In the genomic region with DNA sequence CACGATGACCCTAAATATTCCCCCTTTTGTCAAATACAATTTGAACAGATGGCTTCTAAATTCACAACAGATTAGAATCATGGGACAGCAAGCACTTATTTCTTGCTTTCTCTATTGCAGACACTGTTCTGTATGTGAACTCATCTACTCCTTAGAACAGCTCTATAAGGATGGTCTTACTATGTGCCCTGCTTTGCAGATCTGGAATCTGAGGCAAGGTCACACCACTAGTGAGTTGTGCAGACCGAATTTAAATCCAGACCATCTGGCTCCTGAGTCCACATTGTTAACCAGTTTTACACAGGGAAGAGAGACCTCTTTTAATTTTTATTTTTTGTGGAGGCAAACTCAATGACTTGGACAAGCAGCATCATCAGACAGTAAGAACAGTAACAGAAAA, we compare ENCODE assay signal across 23 cellular contexts. TPM values are rescaled to one million over a fixed set of nuclear protein-coding genes. Genes with fewer than 3 reads are reported as not detected.
A peak's percentile ranks its signal among the peaks of the same experiment; 100 is the strongest.
DNase-seq lines count a peak whose midpoint lies in the region; ATAC-seq and TF ChIP-seq lines count a peak whose summit lies in the region.
"Had no signal": no experiment of that assay in that cellular context is flagged by ENCODE, and none has a peak within 500 bp of the region (broad histone marks: within the 10 kb centered on the region; RNA-seq: fewer than 3 reads in every experiment).

No MANE protein-coding gene starts in this region.

- DNase-seq in heart left ventricle = no peak
- DNase-seq in cardiac septum (ENCODE audit: low spot score) = no peak
- DNase-seq in NCI-H524 treated with DMSO at 0.1 percent for 48 hours (lab: John Stamatoyannopoulos, UW) = peak; percentile 36
- no peak for DNase-seq in natural killer cell treated with Interleukin-12 subunit alpha and Interleukin-12 subunit beta and Interleukin-15 and Interleukin-18, amount 100 ng/mL, for 72 hours (ENCODE audit: low spot score)
- DNase-seq in NK-92 (lab: John Stamatoyannopoulos, UW; ENCODE audit: unreplicated experiment) = no peak
- no peak for DNase-seq in activated CD8-positive, alpha-beta memory T cell treated with anti-CD3 and anti-CD28 coated beads, Interleukin-2, amount 50 U/mL, for 4 hours
- DNase-seq: activated naive CD8-positive, alpha-beta T cell treated with anti-CD3 and anti-CD28 coated beads, Interleukin-2, amount 50 U/mL, for 24 hours; DMS53; effector CD8-positive, alpha-beta T cell; erythroblast; NCI-H1092; NCI-H187 treated with DMSO at 0.1 percent for 48 hours; nephron progenitor cell; pancreas; stimulated activated CD4-positive, alpha-beta T cell treated with anti-CD3 and anti-CD28 coated beads, Interleukin-4, amount 100 ng/mL, for 1 hour; stimulated activated naive CD4-positive, alpha-beta T cell treated with Interleukin-2 at 50 U/mL for 16 hours; T-helper 9 cell had no signal

- intact Hi-C loops in heart left ventricle (cut with DNase I) = loop anchor here in 8 of 10 donors (5.0 to 10.0 kb wide), 6 partner anchors 35 to 177 kb away; a partner anchor contains a TSS
- intact Hi-C loops in cardiac septum (cut with DNase I) = loop anchor here (5.0 kb wide), 1 partner anchor 50 kb away; a partner anchor contains a TSS

- H3K27me3 Mint-ChIP-seq in activated T-helper 17 cell treated with anti-CD3 and anti-CD28 coated beads, Interleukin-2, amount 50 U/mL, for 72 hours = no peaks in the 10 kb centered on the region
- H3K27me3 Mint-ChIP-seq in natural killer cell treated with Interleukin-12 subunit alpha and Interleukin-12 subunit beta and Interleukin-15 and Interleukin-18, amount 100 ng/mL, for 72 hours = no peaks in the 10 kb centered on the region
- H3K27me3 Mint-ChIP-seq: activated naive CD8-positive, alpha-beta T cell treated with anti-CD3 and anti-CD28 coated beads, Interleukin-2, amount 50 U/mL, for 24 hours had no signal

- 30 to 41% (median 36%) methylated on average over 2 of the region's 2 CpGs for WGBS in heart left ventricle, 4 donors

- peaks cover 20% of the 10 kb centered on the region for H3K36me3 Mint-ChIP-seq in activated T-helper 17 cell treated with anti-CD3 and anti-CD28 coated beads, Interleukin-2, amount 50 U/mL, for 72 hours (ENCODE audit: low read depth)
- H3K36me3 Mint-ChIP-seq in natural killer cell treated with Interleukin-12 subunit alpha and Interleukin-12 subunit beta and Interleukin-15 and Interleukin-18, amount 100 ng/mL, for 72 hours = no peaks in the 10 kb centered on the region
- H3K36me3 Mint-ChIP-seq: CD14-positive monocyte, mesothelial cell of epicardium, WTC11 had no signal

- no peak for TF ChIP-seq POLR2A in heart left ventricle (IDR thresholded peaks at IDR 0.05)

- ATAC-seq in heart left ventricle = no peak
- no peak for ATAC-seq in activated T-helper 17 cell treated with anti-CD3 and anti-CD28 coated beads, Interleukin-2, amount 50 U/mL, for 72 hours (replicated peaks)
- no peak for ATAC-seq in natural killer cell treated with Interleukin-12 subunit alpha and Interleukin-12 subunit beta and Interleukin-15 and Interleukin-18, amount 100 ng/mL, for 72 hours
- ATAC-seq: activated naive CD8-positive, alpha-beta T cell treated with anti-CD3 and anti-CD28 coated beads, Interleukin-2, amount 50 U/mL, for 24 hours; left lobe of liver; pancreas; WTC11 had no signal

- H3K27ac ChIP-seq in heart left ventricle = peak overlapping the region in 7 of 12 donors; percentile 28 to 58 (median 45)
- H3K27ac ChIP-seq: pancreas had no signal

- H3K27me3 ChIP-seq in heart left ventricle = no peaks in the 10 kb centered on the region
- H3K27me3 ChIP-seq: pancreas had no signal

- H3K27ac Mint-ChIP-seq in activated T-helper 17 cell treated with anti-CD3 and anti-CD28 coated beads, Interleukin-2, amount 50 U/mL, for 72 hours = peak overlapping the region; percentile 93
- peak overlapping the region; percentile 29 to 31 for H3K27ac Mint-ChIP-seq in natural killer cell treated with Interleukin-12 subunit alpha and Interleukin-12 subunit beta and Interleukin-15 and Interleukin-18, amount 100 ng/mL, for 72 hours
- H3K27ac Mint-ChIP-seq: activated naive CD8-positive, alpha-beta T cell treated with anti-CD3 and anti-CD28 coated beads, Interleukin-2, amount 50 U/mL, for 24 hours; CD14-positive monocyte; mesothelial cell of epicardium; nephron progenitor cell; WTC11 had no signal

- TF ChIP-seq CTCF in heart left ventricle (IDR thresholded peaks at IDR 0.05) = no peak

- H3K4me1 ChIP-seq in heart left ventricle = peaks cover 0 to 49% (median 23%) of the 10 kb centered on the region in 12 donors

- no peaks in the 10 kb centered on the region for H3K9me3 Mint-ChIP-seq in activated T-helper 17 cell treated with anti-CD3 and anti-CD28 coated beads, Interleukin-2, amount 50 U/mL, for 72 hours
- H3K9me3 Mint-ChIP-seq in natural killer cell treated with Interleukin-12 subunit alpha and Interleukin-12 subunit beta and Interleukin-15 and Interleukin-18, amount 100 ng/mL, for 72 hours = no peaks in the 10 kb centered on the region

- H3K4me1 Mint-ChIP-seq in activated T-helper 17 cell treated with anti-CD3 and anti-CD28 coated beads, Interleukin-2, amount 50 U/mL, for 72 hours = peaks cover 77% of the 10 kb centered on the region
- peaks cover 52 to 62% of the 10 kb centered on the region in 2 donors for H3K4me1 Mint-ChIP-seq in natural killer cell treated with Interleukin-12 subunit alpha and Interleukin-12 subunit beta and Interleukin-15 and Interleukin-18, amount 100 ng/mL, for 72 hours (ENCODE audit: low read depth in 2 of 2)
- H3K4me1 Mint-ChIP-seq: nephron progenitor cell had no signal

- no peaks in the 10 kb centered on the region for H3K36me3 ChIP-seq in heart left ventricle
- H3K36me3 ChIP-seq: pancreas had no signal

- H3K9me3 ChIP-seq in heart left ventricle = no peaks in the 10 kb centered on the region
- H3K9me3 ChIP-seq: pancreas had no signal

- no peak overlapping the region for H3K4me3 ChIP-seq in heart left ventricle
- H3K4me3 ChIP-seq: pancreas had no signal

- peak overlapping the region; percentile 74 for H3K4me3 Mint-ChIP-seq in activated T-helper 17 cell treated with anti-CD3 and anti-CD28 coated beads, Interleukin-2, amount 50 U/mL, for 72 hours
- no peak overlapping the region for H3K4me3 Mint-ChIP-seq in natural killer cell treated with Interleukin-12 subunit alpha and Interleukin-12 subunit beta and Interleukin-15 and Interleukin-18, amount 100 ng/mL, for 72 hours
- H3K4me3 Mint-ChIP-seq: activated naive CD8-positive, alpha-beta T cell treated with anti-CD3 and anti-CD28 coated beads, Interleukin-2, amount 50 U/mL, for 24 hours; activated T-helper 1 cell treated with anti-CD3 and anti-CD28 coated beads, Interleukin-12 subunit alpha, Interleukin-12 subunit beta, Interleukin-2, Interleukin-4 antibody, amounts not matched to agents 30 ng/mL and 10 ng/mL and 1 ng/mL, durations not matched to agents 14 hours and 24 hours and 36 hours; CD14-positive monocyte; mesothelial cell of epicardium; nephron progenitor cell; WTC11 had no signal

RNA-seq across cellular contexts. Expression of a gene that starts 50.2 kb away (rescaled TPM):
- 10 to 100 TPM in 7 of 9 donors, 1 to 10 TPM in 2; 6.3 to 16.5 (median 13.8) TPM for total RNA-seq in heart left ventricle
- 1 to 10 TPM; 2.4 to 4.4 TPM for polyA plus RNA-seq in heart left ventricle
- total RNA-seq in cardiac septum = 7.3 TPM
- 10 to 100 TPM; 43.5 to 69.7 TPM for total RNA-seq in activated T-helper 17 cell treated with anti-CD3 and anti-CD28 coated beads, Interleukin-2, amount 50 U/mL, for 72 hours
- 10 to 100 TPM; 11.6 to 24.0 TPM for total RNA-seq in natural killer cell treated with Interleukin-12 subunit alpha and Interleukin-12 subunit beta and Interleukin-15 and Interleukin-18, amount 100 ng/mL, for 72 hours
